ENCODE assay signal across 25 cellular contexts in genomic region chr13:85700909-85701308, GRCh38.
"Had no signal": no experiment of that assay in that cellular context is flagged by ENCODE, and none has a peak within 500 bp of the region (broad histone marks: within the 10 kb centered on the region; RNA-seq: fewer than 3 reads in every experiment).

No MANE protein-coding gene starts in this region.

- H3K36me3 ChIP-seq: adrenal gland, neutrophil, pancreas, right lobe of liver, suprapubic skin, transverse colon, vagina, WERI-Rb-1 had no signal

- FAIRE-seq: colon, frontal cortex, keratinocyte, pancreas, small intestine had no signal

- H3K27me3 ChIP-seq: adrenal gland, body of pancreas, dorsolateral prefrontal cortex, neutrophil, pancreas, right lobe of liver, suprapubic skin, transverse colon, vagina had no signal

- DNase-seq: activated CD4-positive, alpha-beta T cell treated with anti-CD3 and anti-CD28 coated beads for 1 hour; activated CD8-positive, alpha-beta memory T cell treated with anti-CD3 and anti-CD28 coated beads for 24 hours; activated CD8-positive, alpha-beta memory T cell treated with anti-CD3 and anti-CD28 coated beads, Interleukin-2, amount 50 U/mL, for 48 hours; activated gamma-delta T cell treated with Interleukin-2 at 50 U/mL for 16 hours; activated T-cell treated with anti-CD3 and anti-CD28 coated beads, Interleukin-2, amount 50 U/mL, for 48 hours; adrenal gland; body of pancreas; central memory CD4-positive, alpha-beta T cell; dorsolateral prefrontal cortex; endodermal cell; head of caudate nucleus; pancreas; right lobe of liver; small intestine; stimulated activated CD4-positive, alpha-beta T cell treated with anti-CD3 and anti-CD28 coated beads, Interleukin-15, amount 100 ng/mL, for 24 hours; stimulated activated CD4-positive, alpha-beta T cell treated with anti-CD3 and anti-CD28 coated beads, Interleukin-2, amount 100 ng/mL, for 48 hours; transverse colon; WERI-Rb-1 had no signal

- H3K4me3 ChIP-seq: adrenal gland, body of pancreas, dorsolateral prefrontal cortex, lung, pancreas, right lobe of liver, suprapubic skin, transverse colon, vagina had no signal
